8 cellular contexts compared by ENCODE assay signal in genomic region chr19:55115446-55116065, GRCh38. TPM values are rescaled to one million over a fixed set of nuclear protein-coding genes. Genes with fewer than 3 reads are reported as not detected.
DNase-seq lines count a peak whose midpoint lies in the region; ATAC-seq and TF ChIP-seq lines count a peak whose summit lies in the region.

No MANE protein-coding gene starts in this region.

- ATAC-seq in heart left ventricle, result peak in 1 of 4 donors; percentile 8
- ATAC-seq in Right ventricle myocardium superior (ENCODE audit: poor library complexity), result no peak
- no peak for ATAC-seq in lower lobe of right lung
- no peak for ATAC-seq in HG03469 (IDR thresholded peaks at IDR 0.05; ENCODE audit: unreplicated experiment)
- ATAC-seq in GM21825 (IDR thresholded peaks at IDR 0.05; ENCODE audit: unreplicated experiment), result no peak

- H3K4me1 ChIP-seq in heart left ventricle (peaks cover 5 to 67% (median 48%) of the 10 kb centered on the region in 12 donors), lower lobe of right lung (peaks cover 51% of the 10 kb centered on the region), uterus (peaks cover 13 to 38% of the 10 kb centered on the region in 2 donors)

- WGBS in heart left ventricle, 4 donors, result 25 to 37% (median 27%) methylated on average over 13 of the region's 13 CpGs

- in situ Hi-C loops in astrocyte of the spinal cord (cut with HindIII; ENCODE audit: low sequenced_read_pairs), result no loop called here

- H3K4me3 ChIP-seq in heart left ventricle (peak overlapping the region; percentile 66 to 98 (median 90)), astrocyte of the spinal cord (ENCODE audit: low read depth, low read length) (peak overlapping the region; percentile 81), lower lobe of right lung (peak overlapping the region; percentile 89), uterus (peak overlapping the region; percentile 75 to 80)

- intact Hi-C loops in heart left ventricle (cut with DNase I), result loop anchor here in 2 of 10 donors (2.0 to 5.0 kb wide), 3 partner anchors 27 to 53 kb away; partner anchors contain the start of genes RDH13 (in 1 of the 2) and TNNI3 (in 1 of the 2)
- intact Hi-C loops in Right ventricle myocardium superior (cut with DNase I), result no loop called here
- intact Hi-C loops in lower lobe of right lung (cut with DNase I), result no loop called here
- intact Hi-C loops in uterus (cut with DNase I; ENCODE audit: low total_unique reads), result loop anchor here (10.0 kb wide), 1 partner anchor 529 kb away; the partner anchor contains the start of genes CCDC106, ZNF580 and ZNF581

- TF ChIP-seq POLR2A in heart left ventricle (IDR thresholded peaks at IDR 0.05) (no peak), uterus (IDR thresholded peaks at IDR 0.05) (peak in 1 of 2 donors; percentile 17)

- H3K36me3 ChIP-seq in heart left ventricle (peaks cover 0 to 14% (median 7%) of the 10 kb centered on the region in 9 donors), lower lobe of right lung (peaks cover 8% of the 10 kb centered on the region), uterus (no peaks in the 10 kb centered on the region)

- H3K27me3 ChIP-seq in heart left ventricle (no peaks in the 10 kb centered on the region), lower lobe of right lung (ENCODE audit: low read depth) (no peaks in the 10 kb centered on the region), uterus (no peaks in the 10 kb centered on the region)

- TF ChIP-seq CTCF in heart left ventricle (IDR thresholded peaks at IDR 0.05), result no peak
- TF ChIP-seq CTCF in astrocyte of the spinal cord (IDR thresholded peaks at IDR 0.05; ENCODE audit: low read depth, low read length), result no peak
- TF ChIP-seq CTCF in lower lobe of right lung (IDR thresholded peaks at IDR 0.05), result no peak
- no peak for TF ChIP-seq CTCF in uterus (IDR thresholded peaks at IDR 0.05)

- peak overlapping the region; percentile 90 to 99 (median 96) for H3K27ac ChIP-seq in heart left ventricle
- peak overlapping the region; percentile 83 for H3K27ac ChIP-seq in lower lobe of right lung
- peak overlapping the region; percentile 97 to 100 for H3K27ac ChIP-seq in uterus

- DNase-seq in heart left ventricle (peak in 1 of 5 donors; percentile 68), Right ventricle myocardium superior (no peak), astrocyte of the spinal cord (ENCODE audit: low read depth, low spot score) (no peak), lower lobe of right lung (no peak), uterus (peak; percentile 43 to 50), COR-L47 (lab: John Stamatoyannopoulos, UW) (no peak)

- no peaks in the 10 kb centered on the region for H3K9me3 ChIP-seq in heart left ventricle
- no peaks in the 10 kb centered on the region for H3K9me3 ChIP-seq in lower lobe of right lung
- no peaks in the 10 kb centered on the region for H3K9me3 ChIP-seq in uterus

RNA-seq across cellular contexts. Expression of gene PPP1R12C, which starts 1.9 kb away (rescaled TPM):
- 100 to 1,000 TPM; 116 to 324 (median 209) TPM for total RNA-seq in heart left ventricle
- polyA plus RNA-seq in heart left ventricle, result 100 to 1,000 TPM; 230 to 264 TPM
- 126 TPM for total RNA-seq in Right ventricle myocardium superior
- total RNA-seq in lower lobe of right lung, result 103 TPM
- total RNA-seq in uterus, result 100 to 1,000 TPM in 2 of 4 donors, 10 to 100 TPM in 2; 43.5 to 288 (median 116) TPM

RNA-seq across cellular contexts. Expression of gene TNNT1, which starts 33.5 kb away (rescaled TPM):
- 100 to 1,000 TPM in 3 of 9 donors, 10 to 100 TPM in 6; 18.7 to 192 (median 58.6) TPM for total RNA-seq in heart left ventricle
- 100 to 1,000 TPM in 1 of 2 donors, 10 to 100 TPM in 1; 23.8 to 264 TPM for polyA plus RNA-seq in heart left ventricle
- total RNA-seq in Right ventricle myocardium superior, result 54.1 TPM
- not detected for total RNA-seq in lower lobe of right lung
- total RNA-seq in uterus, result 1 to 10 TPM in 2 of 4 donors, not detected in 2; 2.5 to 9.3 TPM

RNA-seq across cellular contexts. Expression of gene EPS8L1, which starts 39.9 kb away (rescaled TPM):
- total RNA-seq in heart left ventricle (10 to 100 TPM in 1 of 9 donors, 1 to 10 TPM in 5, under 1 TPM in 3; 0.44 to 25.5 (median 1.5) TPM), Right ventricle myocardium superior (0.83 TPM), lower lobe of right lung (28.1 TPM), uterus (10 to 100 TPM in 1 of 4 donors, 1 to 10 TPM in 2, not detected in 1; 4.2 to 22.4 (median 5.6) TPM)
- polyA plus RNA-seq in heart left ventricle, result 1 to 10 TPM; 3.0 to 3.3 TPM

RNA-seq across cellular contexts. Expression of gene TNNI3, which starts 42.0 kb away (rescaled TPM):
- over 10,000 TPM in 3 of 9 donors, 1,000 to 10,000 TPM in 6; 1,912 to 14,347 (median 9,662) TPM for total RNA-seq in heart left ventricle
- over 10,000 TPM in 1 of 2 donors, 1,000 to 10,000 TPM in 1; 3,704 to 34,502 TPM for polyA plus RNA-seq in heart left ventricle
- 4,564 TPM for total RNA-seq in Right ventricle myocardium superior
- 2.3 TPM for total RNA-seq in lower lobe of right lung
- total RNA-seq in uterus, result 1 to 10 TPM in 1 of 4 donors, under 1 TPM in 1, not detected in 2; 0.55 to 3.3 TPM

RNA-seq across cellular contexts. Expression of gene DNAAF3, which starts 50.9 kb away (rescaled TPM):
- total RNA-seq in heart left ventricle, result 1 to 10 TPM in 7 of 9 donors, under 1 TPM in 2; 0.56 to 5.7 (median 2.1) TPM
- polyA plus RNA-seq in heart left ventricle, result 1 to 10 TPM; 1.8 to 4.4 TPM
- 0.59 TPM for total RNA-seq in Right ventricle myocardium superior
- total RNA-seq in lower lobe of right lung, result 12.8 TPM
- total RNA-seq in uterus, result 1 to 10 TPM in 3 of 4 donors, not detected in 1; 3.1 to 4.4 (median 3.9) TPM

Comparison
In these comparisons a context has a peak if more than half of its experiments do, and no peak if none do; other contexts are left out.
1. DNase-seq: peak in uterus (2 of 2); none in Right ventricle myocardium superior (single experiment), astrocyte of the spinal cord (single experiment), lower lobe of right lung (single experiment) and COR-L47 (single experiment).
2. Peak in every context shown above with its lines, with median percentiles within 50 percentile points of each other: H3K27ac ChIP-seq and H3K4me3 ChIP-seq.